Comparison of ENCODE assay signal across 8 cellular contexts in the genomic region with DNA sequence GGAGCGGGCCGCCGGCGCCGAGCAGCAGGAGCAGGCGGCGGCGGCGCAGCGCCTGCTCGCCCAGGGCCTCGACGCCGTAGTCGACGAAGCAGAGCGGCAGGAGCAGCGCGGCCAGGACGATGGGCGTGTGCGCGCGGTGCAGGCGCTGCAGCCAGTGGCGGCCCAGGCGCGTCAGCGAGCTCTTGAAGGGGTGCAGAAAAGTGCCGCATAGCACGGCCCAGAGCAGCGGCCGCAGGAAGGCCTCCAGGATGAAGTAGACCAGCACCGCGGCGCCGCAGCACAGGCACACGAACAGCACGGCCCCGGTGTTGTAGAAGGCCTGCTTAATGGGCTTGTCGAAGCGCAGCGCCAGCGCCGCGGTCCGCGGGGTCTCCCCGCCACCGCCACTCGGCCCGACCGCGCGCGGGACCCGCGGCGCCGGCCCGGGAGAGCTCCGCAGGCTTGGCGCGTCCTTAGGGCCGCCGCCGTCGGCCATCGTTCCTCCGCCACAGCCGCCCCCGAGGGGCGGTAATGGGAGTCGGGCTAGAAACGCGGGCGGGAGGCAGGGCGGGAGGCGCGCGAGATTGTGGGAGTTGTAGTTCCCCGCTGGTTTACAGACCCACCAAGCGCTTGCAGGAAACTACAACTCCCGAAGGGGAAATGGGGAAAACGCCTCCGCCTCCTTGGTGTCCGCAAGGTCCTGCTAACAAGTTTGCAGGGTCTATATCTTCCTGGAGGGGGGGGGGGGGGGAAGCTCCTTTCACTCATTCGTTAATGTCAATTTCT. TPM values are rescaled to one million over a fixed set of nuclear protein-coding genes. Genes with fewer than 3 reads are reported as not detected.
DNase-seq lines count a peak whose midpoint lies in the region; ATAC-seq, FAIRE-seq and TF ChIP-seq lines count a peak whose summit lies in the region.

A gene (minus strand): TSS at position 509 of the 765 bp plus-strand sequence. CDS start 34 bp downstream, at position 475.

- peak; percentile 87 for ATAC-seq in HG02885 (IDR thresholded peaks at IDR 0.05; ENCODE audit: poor library complexity, unreplicated experiment)
- peak; percentile 94 for ATAC-seq in T-helper 17 cell
- ATAC-seq in left ventricle myocardium superior: peak; percentile 96
- ATAC-seq in psoas muscle: peak; percentile 93 to 98 (median 95)

- TF ChIP-seq POLR2A in GM15510 (IDR thresholded peaks at IDR 0.05; ENCODE audit: borderline replicate concordance, extremely low read depth, insufficient read length): peak; percentile 83

- peak within 1 kb of the TSS; percentile 89 for H3K4me3 ChIP-seq in psoas muscle

- intact Hi-C loops in left ventricle myocardium superior (cut with micrococcal nuclease): no loop called here
- intact Hi-C loops in psoas muscle (cut with DNase I): no loop called here

- WGBS in psoas muscle, 3 donors: 0 to 1% (median 0%) methylated on average over 68 to 88 of the region's 88 CpGs

- H3K9me3 ChIP-seq in T-helper 17 cell (ENCODE audit: control insufficient read depth, low read length, poor library complexity, severe bottlenecking) (no peaks in the 10 kb centered on the region), psoas muscle (no peaks in the 10 kb centered on the region)

- H3K27me3 ChIP-seq in psoas muscle (ENCODE audit: insufficient read depth in 3 of 3, low read length in 2 of 3): no peaks in the 10 kb centered on the region

- H3K36me3 Mint-ChIP-seq in T-helper 17 cell (ENCODE audit: low read depth): no peaks in the 10 kb centered on the region

- H3K4me1 Mint-ChIP-seq in T-helper 17 cell: peaks cover 33% of the 10 kb centered on the region

- DNase-seq in NCI-H1694 treated with DMSO at 0.1 percent for 48 hours (lab: John Stamatoyannopoulos, UW) (peak; percentile 94), T-helper 17 cell (peak; percentile 84 to 90 (median 88)), amygdala (lab: John Stamatoyannopoulos, UW) (peak in 55 of 56 donors; percentile 44 to 99 (median 95)), left ventricle myocardium superior (peak; percentile 96), psoas muscle (peak; percentile 96 to 98), urothelium cell line (ENCODE audit: low spot score) (peak; percentile 92)

- peaks cover 35% of the 10 kb centered on the region for H3K4me1 ChIP-seq in psoas muscle

- H3K27me3 Mint-ChIP-seq in T-helper 17 cell: no peaks in the 10 kb centered on the region

- no peak for TF ChIP-seq CTCF in psoas muscle (IDR thresholded peaks at IDR 0.05)

- H3K36me3 ChIP-seq in psoas muscle (ENCODE audit: insufficient read depth in 1 of 2, low read depth in 1 of 2): no peaks in the 10 kb centered on the region

- no peak for FAIRE-seq in urothelium cell line (lab: Jason Lieb, UNC)

- H3K4me3 Mint-ChIP-seq in T-helper 17 cell: peak within 1 kb of the TSS; percentile 94

- H3K27ac Mint-ChIP-seq in T-helper 17 cell: peak within 1 kb of the TSS; percentile 87

- peak within 1 kb of the TSS; percentile 86 for H3K27ac ChIP-seq in psoas muscle

RNA-seq across cellular contexts. Expression of the gene that starts here (rescaled TPM):
- total RNA-seq in T-helper 17 cell (10 to 100 TPM; 26.8 to 28.2 TPM), left ventricle myocardium superior (112 TPM), psoas muscle (10 to 100 TPM; 32.4 to 77.8 (median 44.3) TPM)
- polyA plus RNA-seq in psoas muscle: 10 to 100 TPM in 2 of 3 donors, 1 to 10 TPM in 1; 6.0 to 58.0 (median 16.8) TPM

Comparison
In these comparisons a context has a peak if more than half of its experiments do, and no peak if none do; other contexts are left out.
1. Peak in every context shown above with its lines: DNase-seq, ATAC-seq, H3K4me3 ChIP-seq and H3K27ac ChIP-seq.